28 cellular contexts compared by ENCODE assay signal in genomic region chr13:107360010-107360409, GRCh38.
"Had no signal": no experiment of that assay in that cellular context is flagged by ENCODE, and none has a peak within 500 bp of the region (broad histone marks: within the 10 kb centered on the region; RNA-seq: fewer than 3 reads in every experiment).

No MANE protein-coding gene starts in this region.

- H3K36me3 ChIP-seq: ascending aorta, breast epithelium, cardiac muscle cell, colonic mucosa had no signal

- H3K4me3 ChIP-seq: ascending aorta, breast epithelium, cardiac muscle cell, colonic mucosa, dorsolateral prefrontal cortex had no signal

- H3K27me3 ChIP-seq: ascending aorta, breast epithelium, cardiac muscle cell, colonic mucosa, dorsolateral prefrontal cortex had no signal

- ATAC-seq: activated CD4-positive, alpha-beta T cell treated with anti-CD3 and anti-CD28 coated beads for 36 hours; activated CD8-positive, alpha-beta memory T cell treated with anti-CD3 and anti-CD28 coated beads, Interleukin-2, amount 10 ng/mL, durations not matched to agents 7 days and 5 days; activated CD8-positive, alpha-beta T cell treated with anti-CD3 and anti-CD28 coated beads, Interleukin-2, amount 10 ng/mL, durations not matched to agents 7 days and 5 days; activated naive CD4-positive, alpha-beta T cell treated with anti-CD3 and anti-CD28 coated beads, Interleukin-2, amount 50 U/mL, for 72 hours; esophagus mucosa had no signal

- H3K4me1 ChIP-seq: ascending aorta, breast epithelium, colonic mucosa had no signal

- H3K9me3 ChIP-seq: ascending aorta, breast epithelium, colonic mucosa had no signal

- DNase-seq: activated CD4-positive, alpha-beta memory T cell treated with anti-CD3 and anti-CD28 coated beads for 36 hours; activated CD4-positive, alpha-beta T cell treated with anti-CD3 and anti-CD28 coated beads for 36 hours; activated CD4-positive, alpha-beta T cell treated with anti-CD3 and anti-CD28 coated beads, Interleukin-2, amount 10 ng/mL, durations not matched to agents 24 days and 14 days; activated CD4-positive, CD25-positive, alpha-beta regulatory T cell; activated CD4-positive, CD25-positive, alpha-beta regulatory T cell treated with anti-CD3 and anti-CD28 coated beads, Interleukin-2, amount 50 U/mL, for 72 hours; activated CD8-positive, alpha-beta memory T cell treated with anti-CD3 and anti-CD28 coated beads, Interleukin-2, amount 10 ng/mL, durations not matched to agents 7 days and 5 days; activated CD8-positive, alpha-beta memory T cell treated with anti-CD3 and anti-CD28 coated beads, Interleukin-2, amount 50 U/mL, for 4 hours; activated CD8-positive, alpha-beta T cell treated with anti-CD3 and anti-CD28 coated beads, Interleukin-2, amount 10 ng/mL, durations not matched to agents 7 days and 5 days; activated effector memory CD4-positive, alpha-beta T cell treated with anti-CD3 and anti-CD28 coated beads, Interleukin-2, amount 50 U/mL, for 16 hours; activated naive CD4-positive, alpha-beta T cell treated with anti-CD3 and anti-CD28 coated beads, Interleukin-2, amount 10 ng/mL, durations not matched to agents 7 days and 5 days; activated naive CD8-positive, alpha-beta T cell treated with anti-CD3 and anti-CD28 coated beads, Interleukin-2, amount 10 ng/mL, durations not matched to agents 7 days and 5 days; activated T-cell treated with anti-CD3 and anti-CD28 coated beads, Interleukin-2, amount 50 U/mL, for 1 hour; activated T-cell treated with anti-CD3 and anti-CD28 coated beads, Interleukin-2, amount 50 U/mL, for 48 hours; central memory CD4-positive, alpha-beta T cell; cerebellar nuclear complex; colonic mucosa; dorsolateral prefrontal cortex; effector memory CD4-positive, alpha-beta T cell; endodermal cell; foreskin fibroblast; head of caudate nucleus; hypothalamus; T1000 had no signal

- H3K27ac ChIP-seq: ascending aorta, breast epithelium, cardiac muscle cell, colonic mucosa, dorsolateral prefrontal cortex had no signal
